In the genomic region with DNA sequence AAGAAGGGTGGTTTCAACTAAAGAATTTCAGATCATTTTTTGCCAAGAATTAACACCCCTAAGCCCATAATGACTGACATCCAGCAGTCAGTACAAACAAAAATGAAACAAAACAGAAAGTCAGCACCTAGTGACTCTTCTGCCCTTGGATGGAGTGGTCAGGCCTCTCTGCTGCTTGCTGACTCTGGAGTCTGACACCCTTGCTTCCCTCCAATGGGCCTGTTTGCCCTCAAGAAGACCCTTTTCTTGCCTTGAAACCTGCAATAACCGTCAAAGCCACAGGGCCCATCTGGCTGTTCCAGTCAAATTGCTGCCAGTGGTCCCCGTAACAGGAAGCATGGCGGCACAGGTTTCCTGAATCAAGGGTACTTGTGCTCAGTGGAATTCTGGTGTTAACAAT, we compare ENCODE assay signal across 13 cellular contexts. TPM values are rescaled to one million over a fixed set of nuclear protein-coding genes. Genes with fewer than 3 reads are reported as not detected.
A peak's percentile ranks its signal among the peaks of the same experiment; 100 is the strongest.
DNase-seq lines count a peak whose midpoint lies in the region; ATAC-seq, FAIRE-seq and TF ChIP-seq lines count a peak whose summit lies in the region.
"Had no signal": no experiment of that assay in that cellular context is flagged by ENCODE, and none has a peak within 500 bp of the region (broad histone marks: within the 10 kb centered on the region; RNA-seq: fewer than 3 reads in every experiment).

No MANE protein-coding gene starts in this region.

- no peaks in the 10 kb centered on the region for H3K9me3 Mint-ChIP-seq in immature natural killer cell
- H3K9me3 Mint-ChIP-seq: neural progenitor cell had no signal

- TF ChIP-seq RAD21 in IMR-90 (IDR thresholded peaks at IDR 0.05; ENCODE audit: low read length), result no peak
- no peak for TF ChIP-seq RAD21 in SK-N-SH (IDR thresholded peaks at IDR 0.05; ENCODE audit: low read length)

- no peaks in the 10 kb centered on the region for H3K9me2 ChIP-seq in SK-N-SH

- H3K56ac ChIP-seq in IMR-90 (ENCODE audit: extremely low read depth, insufficient read depth, low read length), result no peak overlapping the region

- peaks cover 25 to 41% of the 10 kb centered on the region in 2 donors for H3K4me1 Mint-ChIP-seq in immature natural killer cell
- H3K4me1 Mint-ChIP-seq: neural progenitor cell had no signal

- in situ Hi-C loops in IMR-90 (cut with MboI; ENCODE audit: low sequenced_read_pairs), result no loop called here

- H3K18ac ChIP-seq in IMR-90 (ENCODE audit: low read depth, low read length), result no peak overlapping the region

- H2AFZ ChIP-seq in IMR-90 (replicated peaks; ENCODE audit: low read length, poor library complexity) (no peak overlapping the region), SK-N-SH (ENCODE audit: low read depth) (no peak overlapping the region)
- H2AFZ ChIP-seq: neural progenitor cell had no signal

- H3K4me3 ChIP-seq in IMR-90 (ENCODE audit: insufficient read depth, low read depth, low read length), result no peak overlapping the region
- no peak overlapping the region for H3K4me3 ChIP-seq in SK-N-SH (ENCODE audit: low read depth in 2 of 2, low read length in 1 of 2)
- H3K4me3 ChIP-seq: esophagus muscularis mucosa, neural progenitor cell had no signal

- DNase-seq in GM12891 (ENCODE audit: insufficient read length, low spot score) (no peak), IMR-90 (no peak), immature natural killer cell (peak; percentile 21 to 37 (median 25)), dermis blood vessel endothelial cell (no peak), SK-N-SH (no peak)
- no peak for DNase-seq in stimulated activated naive CD4-positive, alpha-beta T cell treated with Interleukin-2 at 50 U/mL for 16 hours (lab: John Stamatoyannopoulos, UW)
- DNase-seq: activated CD8-positive, alpha-beta memory T cell treated with anti-CD3 and anti-CD28 coated beads, Interleukin-2, amount 50 U/mL, for 48 hours; H7; NCI-H146 had no signal

- H2AK5ac ChIP-seq in IMR-90 (ENCODE audit: low read depth, low read length), result no peak overlapping the region

- H3K79me2 ChIP-seq in SK-N-SH (ENCODE audit: insufficient read depth), result no peaks in the 10 kb centered on the region

- no peaks in the 10 kb centered on the region for H3K27me3 Mint-ChIP-seq in immature natural killer cell (ENCODE audit: low read depth in 3 of 3)

- H3K9me3 ChIP-seq in IMR-90 (ENCODE audit: control insufficient read depth, insufficient read depth, low read length), result no peaks in the 10 kb centered on the region
- H3K9me3 ChIP-seq in SK-N-SH, result no peaks in the 10 kb centered on the region
- H3K9me3 ChIP-seq: esophagus muscularis mucosa had no signal

- no peak overlapping the region for H3K4me2 ChIP-seq in IMR-90 (ENCODE audit: low read depth, low read length)
- H3K4me2 ChIP-seq in SK-N-SH, result no peak overlapping the region
- H3K4me2 ChIP-seq: neural progenitor cell had no signal

- intact Hi-C loops in IMR-90 (cut with micrococcal nuclease), result no loop called here

- POLR2A ChIA-PET in IMR-90 (lab: Charles Lee; ENCODE audit: unreplicated experiment) (no interaction called here), SK-N-SH (lab: Yijun Ruan, JAX) (no interaction called here)

- WGBS in IMR-90 (ENCODE audit: extremely low coverage in 2 of 2, insufficient read length in 1 of 2), 2 experiments, result 94% methylated on average over 2 of the region's 3 CpGs; no CpG with 5 or more reads in 1 of the 2 experiments
- WGBS in SK-N-SH (ENCODE audit: low lambda C conversion rate), result 8% methylated on average over 3 of the region's 3 CpGs

- no peaks in the 10 kb centered on the region for H3K9me1 ChIP-seq in IMR-90 (ENCODE audit: insufficient read depth, low read length)

- dilution Hi-C loops in IMR-90 (cut with HindIII; ENCODE audit: low sequenced_read_pairs, unreplicated experiment), result no loop called here

- ATAC-seq in GM19455 (IDR thresholded peaks at IDR 0.05; ENCODE audit: unreplicated experiment), result peak; percentile 24
- no peak for ATAC-seq in IMR-90 (ENCODE audit: low read depth)
- no peak for ATAC-seq in GM18519 (IDR thresholded peaks at IDR 0.05; ENCODE audit: low FRiP score, unreplicated experiment)

- CTCF ChIA-PET in IMR-90 (lab: Yijun Ruan, JAX) (no interaction called here), SK-N-SH (lab: Yijun Ruan, JAX) (no interaction called here)

- no peak overlapping the region for H3K9ac ChIP-seq in IMR-90 (ENCODE audit: low read depth, low read length)
- no peak overlapping the region for H3K9ac ChIP-seq in SK-N-SH
- H3K9ac ChIP-seq: neural progenitor cell had no signal

- H4K8ac ChIP-seq in IMR-90 (ENCODE audit: low read depth in 2 of 2, low read length in 2 of 2), result no peak overlapping the region

- H4K20me1 ChIP-seq in IMR-90 (ENCODE audit: insufficient read depth, low read length) (no peaks in the 10 kb centered on the region), SK-N-SH (ENCODE audit: insufficient read depth) (no peaks in the 10 kb centered on the region)

- H3K79me1 ChIP-seq in IMR-90 (ENCODE audit: low read depth in 1 of 2, low read length in 2 of 2), result no peaks in the 10 kb centered on the region

- TF ChIP-seq POLR2A in GM12891 (IDR thresholded peaks at IDR 0.05; ENCODE audit: low read depth, low read length) (no peak), IMR-90 (IDR thresholded peaks at IDR 0.05; ENCODE audit: low read depth, low read length) (no peak)

- no peak for TF ChIP-seq EP300 in SK-N-SH (IDR thresholded peaks at IDR 0.05; ENCODE audit: borderline replicate concordance in 1 of 2, low read depth in 1 of 2, low read length in 1 of 2)

- no peak overlapping the region for H2AK9ac ChIP-seq in IMR-90 (replicated peaks; ENCODE audit: low read depth, low read length, poor library complexity)

- H3F3A ChIP-seq in SK-N-SH (replicated peaks; ENCODE audit: insufficient read depth), result no peaks in the 10 kb centered on the region

- H3K27ac Mint-ChIP-seq in immature natural killer cell, result peak overlapping the region in 4 of 6 donors; percentile 10 to 78 (median 54)
- H3K27ac Mint-ChIP-seq: neural progenitor cell had no signal

- peak overlapping the region; percentile 32; the same call in 1 of the 2 replicates for H2BK120ac ChIP-seq in IMR-90 (ENCODE audit: low read depth, low read length)

- no peak overlapping the region; the same call in 1 of the 2 replicates for H2BK20ac ChIP-seq in IMR-90 (ENCODE audit: low read depth, low read length)

- peak; percentile 79 for FAIRE-seq in GM12891 (lab: Jason Lieb, UNC)

- no peak overlapping the region for H4K5ac ChIP-seq in IMR-90 (ENCODE audit: low read depth, low read length)

- no peak overlapping the region for H3K4ac ChIP-seq in IMR-90 (ENCODE audit: low read depth, low read length)

- H3K27ac ChIP-seq in IMR-90 (ENCODE audit: insufficient read depth, low read length) (no peak overlapping the region), SK-N-SH (ENCODE audit: low read depth in 2 of 2, low read length in 1 of 2) (no peak overlapping the region)
- H3K27ac ChIP-seq: esophagus muscularis mucosa, neural progenitor cell had no signal

- TF ChIP-seq CTCF in IMR-90 (conservative IDR thresholded peaks at IDR 0.05; ENCODE audit: low read depth, low read length) (no peak), SK-N-SH (IDR thresholded peaks at IDR 0.05) (no peak)

- H3K36me3 Mint-ChIP-seq in immature natural killer cell, result no peaks in the 10 kb centered on the region
- H3K36me3 Mint-ChIP-seq: neural progenitor cell had no signal

- H3K4me3 Mint-ChIP-seq in immature natural killer cell, result peak overlapping the region in 3 of 5 donors; percentile 26 to 56 (median 53)
- H3K4me3 Mint-ChIP-seq: neural progenitor cell had no signal

- no peaks in the 10 kb centered on the region for H3K27me3 ChIP-seq in IMR-90 (ENCODE audit: control insufficient read depth, insufficient read depth, low read length)
- no peaks in the 10 kb centered on the region for H3K27me3 ChIP-seq in SK-N-SH (ENCODE audit: insufficient read depth)
- H3K27me3 ChIP-seq: esophagus muscularis mucosa, neural progenitor cell had no signal

- no TSS peak for BruUV-seq in IMR-90 (replicated peaks; lab: Mats Ljungman, UMichigan)

- no peak overlapping the region for H2BK5ac ChIP-seq in IMR-90 (ENCODE audit: low read depth, low read length, poor library complexity, severe bottlenecking)

- H2BK15ac ChIP-seq in IMR-90 (ENCODE audit: low read depth, low read length), result no peak overlapping the region

- no peak overlapping the region for H3K14ac ChIP-seq in IMR-90 (replicated peaks; ENCODE audit: low read depth, low read length)

- H3K36me3 ChIP-seq in IMR-90 (ENCODE audit: control insufficient read depth, insufficient read depth, low read length) (no peaks in the 10 kb centered on the region), SK-N-SH (replicated peaks in 1 of 2; ENCODE audit: control insufficient read depth in 1 of 2, insufficient read depth in 2 of 2, low read length in 1 of 2) (no peaks in the 10 kb centered on the region)
- H3K36me3 ChIP-seq: esophagus muscularis mucosa, neural progenitor cell had no signal

- no peak overlapping the region; the same call in 1 of the 2 replicates for H4K91ac ChIP-seq in IMR-90 (ENCODE audit: insufficient read depth, low read depth, low read length)

- H3K4me1 ChIP-seq in IMR-90 (ENCODE audit: control insufficient read depth, insufficient read depth, low read length) (no peaks in the 10 kb centered on the region; the same call in 1 of the 2 replicates), SK-N-SH (ENCODE audit: control insufficient read depth in 1 of 2, insufficient read depth in 2 of 2, low read depth in 1 of 2, low read length in 1 of 2) (no peaks in the 10 kb centered on the region)
- H3K4me1 ChIP-seq: esophagus muscularis mucosa, neural progenitor cell had no signal

- H3K23ac ChIP-seq in IMR-90 (ENCODE audit: low read depth, low read length), result no peak overlapping the region

TF ChIP-seq in GM12891, 5 proteins besides CTCF, POLR2A, EP300 and RAD21 (continues in another document):
- no peak for TF ChIP-seq POU2F2 (IDR thresholded peaks at IDR 0.05; ENCODE audit: low read depth, low read length)
- TF ChIP-seq TAF1 (IDR thresholded peaks at IDR 0.05; ENCODE audit: low read depth, low read length), result peak; percentile 40; the same call in 1 of the 2 replicates

TF ChIP-seq in IMR-90, 13 proteins besides CTCF, POLR2A, EP300 and RAD21 (continues in another document):
- TF ChIP-seq MAZ (IDR thresholded peaks at IDR 0.05; ENCODE audit: borderline replicate concordance, low read depth, low read length) (no peak), MXI1 (IDR thresholded peaks at IDR 0.05; ENCODE audit: borderline replicate concordance, low read depth, low read length) (no peak)

RNA-seq across cellular contexts. Expression of a gene that starts 27.2 kb away (rescaled TPM):
- 70.8 TPM for polyA plus RNA-seq in GM12891 (2012; ENCODE audit: low read depth, missing spikeins)
- total RNA-seq in IMR-90 (2012; rRNA removed), result not detected in 2 replicates
- not detected in 2 replicates for polyA plus RNA-seq in IMR-90 (2012; rRNA removed)
- not detected in 2 replicates for polyA plus RNA-seq in IMR-90 (2012; cell fraction: cytosol; rRNA removed)
- not detected in 2 replicates for polyA plus RNA-seq in IMR-90 (2012; cell fraction: nucleus; rRNA removed; ENCODE audit: low replicate concordance)
- polyA plus RNA-seq in immature natural killer cell, result 100 to 1,000 TPM in 2 of 3 donors, 10 to 100 TPM in 1; 84.4 to 142 (median 111) TPM
- 0.14 TPM in 1 of 2 replicates, not detected in the other for total RNA-seq in dermis blood vessel endothelial cell
- not detected in 2 replicates for polyA plus RNA-seq in SK-N-SH (2012; rRNA removed)
- not detected in 2 replicates for polyA plus RNA-seq in SK-N-SH (2012; cell fraction: cytosol; rRNA removed)
- not detected in 2 replicates for polyA plus RNA-seq in SK-N-SH (2012; cell fraction: nucleus; rRNA removed)

Comparison
In these comparisons a context has a peak if more than half of its experiments do, and no peak if none do; other contexts are left out.
1. DNase-seq: peak in immature natural killer cell (3 of 3); none in GM12891 (single experiment), IMR-90 (single experiment), dermis blood vessel endothelial cell (single experiment), stimulated activated naive CD4-positive, alpha-beta T cell treated with Interleukin-2 at 50 U/mL for 16 hours (single experiment) and SK-N-SH (single experiment).
2. RNA of a gene that starts 27.2 kb away (polyA plus RNA-seq): 84.4 to 142 TPM in immature natural killer cell; not detected in IMR-90 and not detected in SK-N-SH; every median in the first group is over 10 times any median in the second.